In the genomic region with DNA sequence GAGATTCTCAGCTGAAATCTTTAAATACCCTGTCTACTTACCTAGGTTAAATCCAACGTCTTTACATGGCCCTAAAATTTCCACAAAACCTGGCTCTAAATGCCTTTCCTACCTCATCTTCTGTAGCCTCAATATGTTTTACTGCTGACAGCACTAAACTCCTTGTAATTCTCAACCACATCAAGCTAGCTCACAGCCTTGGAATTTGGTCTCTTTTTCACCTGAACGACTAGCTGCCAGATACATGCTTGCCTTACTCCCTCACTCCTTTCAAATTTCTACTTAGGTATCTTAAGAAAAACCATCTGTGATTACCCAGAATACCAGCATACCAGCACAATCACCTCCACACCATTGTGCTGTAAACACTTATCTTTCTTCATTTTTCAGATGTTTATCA, we compare ENCODE assay signal across 20 cellular contexts.
DNase-seq lines count a peak whose midpoint lies in the region; ATAC-seq and TF ChIP-seq lines count a peak whose summit lies in the region.
"Had no signal": no experiment of that assay in that cellular context is flagged by ENCODE, and none has a peak within 500 bp of the region (broad histone marks: within the 10 kb centered on the region; RNA-seq: fewer than 3 reads in every experiment).

No MANE protein-coding gene starts in this region.

- H3K4me3 Mint-ChIP-seq in GM23338: no peak overlapping the region
- no peak overlapping the region for H3K4me3 Mint-ChIP-seq in stimulated activated naive CD8-positive, alpha-beta T cell treated with anti-CD3 and anti-CD28 coated beads, Interleukin-15, amount 100 ng/mL, for 72 hours
- H3K4me3 Mint-ChIP-seq: CD8-positive, alpha-beta memory T cell had no signal

- CTCF ChIA-PET in OCI-LY7 (lab: Charles Lee; ENCODE audit: unreplicated experiment): no interaction called here

- BruUV-seq in OCI-LY7 (replicated peaks; lab: Mats Ljungman, UMichigan): no TSS peak

- no peaks in the 10 kb centered on the region for H3K79me2 ChIP-seq in GM23338 (replicated peaks; ENCODE audit: insufficient read depth)
- H3K79me2 ChIP-seq in OCI-LY7 (ENCODE audit: insufficient read depth, low read depth, low read length): no peaks in the 10 kb centered on the region
- no peaks in the 10 kb centered on the region for H3K79me2 ChIP-seq in mesendoderm (ENCODE audit: control insufficient read depth, insufficient read depth, low read length)
- no peaks in the 10 kb centered on the region for H3K79me2 ChIP-seq in GM23248 (ENCODE audit: insufficient read depth)

- in situ Hi-C loops in GM23248 (cut with MboI): no loop called here

- no peaks in the 10 kb centered on the region for H3K27me3 Mint-ChIP-seq in GM23338 (ENCODE audit: insufficient read depth, low read depth, poor library complexity)
- H3K27me3 Mint-ChIP-seq in stimulated activated naive CD8-positive, alpha-beta T cell treated with anti-CD3 and anti-CD28 coated beads, Interleukin-15, amount 100 ng/mL, for 72 hours: no peaks in the 10 kb centered on the region
- H3K27me3 Mint-ChIP-seq: CD8-positive, alpha-beta memory T cell had no signal

- H3K27ac Mint-ChIP-seq in GM23338: no peak overlapping the region
- no peak overlapping the region for H3K27ac Mint-ChIP-seq in stimulated activated naive CD8-positive, alpha-beta T cell treated with anti-CD3 and anti-CD28 coated beads, Interleukin-15, amount 100 ng/mL, for 72 hours
- H3K27ac Mint-ChIP-seq: CD8-positive, alpha-beta memory T cell had no signal

- H2AK5ac ChIP-seq in mesendoderm (ENCODE audit: low read length): no peak overlapping the region

- H4K20me1 ChIP-seq in GM23338 (replicated peaks; ENCODE audit: insufficient read depth) (no peaks in the 10 kb centered on the region), OCI-LY7 (ENCODE audit: insufficient read depth, low read length) (no peaks in the 10 kb centered on the region), GM23248 (ENCODE audit: insufficient read depth) (no peaks in the 10 kb centered on the region)

- peaks cover 4% of the 10 kb centered on the region; the same call in 1 of the 3 replicates for H3K9me3 Mint-ChIP-seq in GM23338
- H3K9me3 Mint-ChIP-seq in stimulated activated naive CD8-positive, alpha-beta T cell treated with anti-CD3 and anti-CD28 coated beads, Interleukin-15, amount 100 ng/mL, for 72 hours: peaks cover 0 to 10% of the 10 kb centered on the region in 2 donors

- H3K56ac ChIP-seq in mesendoderm (ENCODE audit: low read length): no peak overlapping the region

- no peak overlapping the region for H3K18ac ChIP-seq in mesendoderm (ENCODE audit: low read length)

- H3K79me1 ChIP-seq in mesendoderm (ENCODE audit: low read length): no peaks in the 10 kb centered on the region

- H3F3A ChIP-seq in GM23338 (replicated peaks; ENCODE audit: low read depth) (no peaks in the 10 kb centered on the region), GM23248 (ENCODE audit: insufficient read depth) (no peaks in the 10 kb centered on the region)

- no peaks in the 10 kb centered on the region for H3K9me2 ChIP-seq in GM23338 (ENCODE audit: insufficient read depth)
- H3K9me2 ChIP-seq in OCI-LY7 (ENCODE audit: insufficient read depth, low read length): no peaks in the 10 kb centered on the region
- H3K9me2 ChIP-seq in GM23248 (ENCODE audit: insufficient read depth): no peaks in the 10 kb centered on the region

- no peak overlapping the region for H2BK15ac ChIP-seq in mesendoderm (replicated peaks; ENCODE audit: low read depth)

- H3K27ac ChIP-seq in GM23338 (ENCODE audit: low read depth) (0 out of 2 replicates have a peak overlapping the region, but pooled peaks have one; percentile 8), OCI-LY7 (ENCODE audit: low read depth, low read length, poor library complexity, severe bottlenecking) (no peak overlapping the region), mesendoderm (ENCODE audit: low read depth, low read length) (no peak overlapping the region), GM23248 (no peak overlapping the region)
- H3K27ac ChIP-seq: C4-2B, SJSA1 had no signal

- H3K4me1 Mint-ChIP-seq in GM23338: peaks cover 34% of the 10 kb centered on the region
- H3K4me1 Mint-ChIP-seq in stimulated activated naive CD8-positive, alpha-beta T cell treated with anti-CD3 and anti-CD28 coated beads, Interleukin-15, amount 100 ng/mL, for 72 hours: no peaks in the 10 kb centered on the region
- H3K4me1 Mint-ChIP-seq: CD8-positive, alpha-beta memory T cell had no signal

- peak; percentile 39; the same call in 2 of the 3 replicates for ATAC-seq in GM23338
- no peak for ATAC-seq in stimulated activated naive CD8-positive, alpha-beta T cell treated with anti-CD3 and anti-CD28 coated beads, Interleukin-15, amount 100 ng/mL, for 72 hours
- ATAC-seq in GM18868 (IDR thresholded peaks at IDR 0.05; ENCODE audit: unreplicated experiment): no peak
- ATAC-seq: Right ventricle myocardium inferior had no signal

- no CpG with 5 or more reads among the region's 2 CpGs for WGBS in mesendoderm (ENCODE audit: extremely low coverage, insufficient coverage, low lambda C conversion rate)
- WGBS in GM23248 (ENCODE audit: low coverage in 1 of 2, low lambda C conversion rate in 2 of 2, missing lambda C conversion rate in 2 of 2), 2 experiments: 2 to 4% methylated on average over 2 of the region's 2 CpGs

- H3K4me1 ChIP-seq in GM23338 (ENCODE audit: insufficient read depth) (peaks cover 34% of the 10 kb centered on the region), OCI-LY7 (ENCODE audit: insufficient read depth, low read length, poor library complexity, severe bottlenecking) (peaks cover 12% of the 10 kb centered on the region), mesendoderm (ENCODE audit: control insufficient read depth, low read depth, low read length) (peaks cover 2% of the 10 kb centered on the region), GM23248 (ENCODE audit: insufficient read depth) (no peaks in the 10 kb centered on the region)
- H3K4me1 ChIP-seq: SJSA1 had no signal

- H3K9ac ChIP-seq in mesendoderm (ENCODE audit: low read length): no peak overlapping the region
- H3K9ac ChIP-seq in GM23248: no peak overlapping the region

- DNase-seq in GM23338 (ENCODE audit: low spot score) (peak; percentile 28), OCI-LY7 (ENCODE audit: low spot score) (no peak), epithelial cell of esophagus (ENCODE audit: low read depth) (peak; percentile 12), mesendoderm (peak; percentile 77), GM23248 (no peak), NCI-H345 (lab: John Stamatoyannopoulos, UW) (no peak)
- no peak for DNase-seq in stimulated activated naive CD8-positive, alpha-beta T cell treated with anti-CD3 and anti-CD28 coated beads, Interleukin-15, amount 100 ng/mL, for 72 hours
- DNase-seq: Calu3; CD8-positive, alpha-beta memory T cell; DMS53; EL; KG1; NCI-H1105; NCI-H2029 treated with DMSO at 0.1 percent for 48 hours; NCI-H446; NCI-H526 had no signal

- H3K4me2 ChIP-seq in GM23338 (no peak overlapping the region), OCI-LY7 (ENCODE audit: low read length) (no peak overlapping the region), mesendoderm (ENCODE audit: low read length) (no peak overlapping the region), GM23248 (ENCODE audit: unreplicated experiment) (no peak overlapping the region)

- H3K4me3 ChIP-seq in GM23338 (no peak overlapping the region), OCI-LY7 (ENCODE audit: low read depth, low read length, poor library complexity, severe bottlenecking) (no peak overlapping the region), epithelial cell of esophagus (ENCODE audit: low read length) (no peak overlapping the region), mesendoderm (ENCODE audit: low read length) (no peak overlapping the region), GM23248 (no peak overlapping the region)
- H3K4me3 ChIP-seq: SJSA1 had no signal

- no peaks in the 10 kb centered on the region for H3K27me3 ChIP-seq in GM23338 (ENCODE audit: insufficient read depth)
- H3K27me3 ChIP-seq in mesendoderm (ENCODE audit: insufficient read depth, low read length, poor library complexity): no peaks in the 10 kb centered on the region
- no peaks in the 10 kb centered on the region for H3K27me3 ChIP-seq in GM23248 (replicated peaks; ENCODE audit: insufficient read depth)
- H3K27me3 ChIP-seq: SJSA1 had no signal

- H3K36me3 ChIP-seq in GM23338 (ENCODE audit: insufficient read depth): no peaks in the 10 kb centered on the region
- no peaks in the 10 kb centered on the region for H3K36me3 ChIP-seq in OCI-LY7 (ENCODE audit: insufficient read depth, low read length)
- no peaks in the 10 kb centered on the region for H3K36me3 ChIP-seq in mesendoderm (ENCODE audit: control insufficient read depth, insufficient read depth, low read length)
- H3K36me3 ChIP-seq in GM23248 (ENCODE audit: low read depth): no peaks in the 10 kb centered on the region
- H3K36me3 ChIP-seq: SJSA1 had no signal

- H2BK5ac ChIP-seq in mesendoderm (ENCODE audit: low read length): no peak overlapping the region

- H4K5ac ChIP-seq in mesendoderm (ENCODE audit: low read length): no peak overlapping the region

- TF ChIP-seq CTCF in GM23338 (conservative IDR thresholded peaks at IDR 0.05; ENCODE audit: low read depth in 2 of 2) (no peak), OCI-LY7 (conservative IDR thresholded peaks at IDR 0.05; ENCODE audit: low read length) (no peak), epithelial cell of esophagus (IDR thresholded peaks at IDR 0.05; ENCODE audit: insufficient read depth, low read depth, low read length, missing control alignments) (no peak)

- H4K8ac ChIP-seq in mesendoderm (ENCODE audit: low read depth, low read length): no peak overlapping the region

- POLR2A ChIA-PET in OCI-LY7 (lab: Charles Lee): interaction anchor here (0.7 to 3.6 kb wide), 3 partner anchors 13 to 112 kb away, joined by 3 to 16 read pairs (median 3); no protein-coding TSS in a partner anchor

- H3K9me3 ChIP-seq in OCI-LY7 (ENCODE audit: low read length) (peaks cover 17% of the 10 kb centered on the region; the same call in 1 of the 2 replicates), GM23248 (ENCODE audit: low read depth) (no peaks in the 10 kb centered on the region)

- intact Hi-C loops in OCI-LY7 (cut with micrococcal nuclease; ENCODE audit: unreplicated experiment): no loop called here

- no peak overlapping the region for H2BK120ac ChIP-seq in mesendoderm (ENCODE audit: low read depth, low read length)

- no peak overlapping the region for H3K23ac ChIP-seq in mesendoderm (ENCODE audit: low read length)

- H3K36me3 Mint-ChIP-seq in GM23338 (ENCODE audit: low read depth): peaks cover 8% of the 10 kb centered on the region
- H3K36me3 Mint-ChIP-seq: CD8-positive, alpha-beta memory T cell had no signal

- no peak overlapping the region for H3K4ac ChIP-seq in mesendoderm (ENCODE audit: low read depth, low read length)

- H2AFZ ChIP-seq in GM23338: peak overlapping the region; percentile 12; the same call in 1 of the 2 replicates
- H2AFZ ChIP-seq in OCI-LY7 (ENCODE audit: low read length): peak overlapping the region; percentile 83; the same call in 1 of the 2 replicates
- no peak overlapping the region for H2AFZ ChIP-seq in GM23248

TF ChIP-seq in GM23338, 12 proteins besides CTCF, POLR2A, EP300 and RAD21 (continues in another document):
- TF ChIP-seq STAT1 (IDR thresholded peaks at IDR 0.05; ENCODE audit: unreplicated experiment) (no peak), ZNF331 (CRISPR knock-in tag; IDR thresholded peaks at IDR 0.05; ENCODE audit: low read depth) (no peak)

Comparison
In these comparisons a context has a peak if more than half of its experiments do, and no peak if none do; other contexts are left out.
1. DNase-seq: peak in GM23338 (single experiment), epithelial cell of esophagus (single experiment) and mesendoderm (single experiment); none in OCI-LY7 (single experiment), GM23248 (single experiment), stimulated activated naive CD8-positive, alpha-beta T cell treated with anti-CD3 and anti-CD28 coated beads, Interleukin-15, amount 100 ng/mL, for 72 hours (0 of 2) and NCI-H345 (single experiment).